10 cellular contexts compared by ENCODE assay signal in genomic region chr2:96526615-96527014, GRCh38. TPM values are rescaled to one million over a fixed set of nuclear protein-coding genes. Genes with fewer than 3 reads are reported as not detected.
DNase-seq lines count a peak whose midpoint lies in the region; ATAC-seq and TF ChIP-seq lines count a peak whose summit lies in the region.
"Had no signal": no experiment of that assay in that cellular context is flagged by ENCODE, and none has a peak within 500 bp of the region (broad histone marks: within the 10 kb centered on the region; RNA-seq: fewer than 3 reads in every experiment).

No MANE protein-coding gene starts in this region.

- no TSS peak for BruUV-seq in IMR-90 (replicated peaks; lab: Mats Ljungman, UMichigan)

- H2AFZ ChIP-seq in IMR-90 (replicated peaks; ENCODE audit: low read length, poor library complexity) (no peak overlapping the region), neuronal stem cell (ENCODE audit: low read length) (no peak overlapping the region)

- H3K27me3 ChIP-seq in CD4-positive, CD25-positive, alpha-beta regulatory T cell (ENCODE audit: control insufficient read depth, insufficient read depth, low read length): no peaks in the 10 kb centered on the region
- peaks cover 28% of the 10 kb centered on the region for H3K27me3 ChIP-seq in IMR-90 (ENCODE audit: control insufficient read depth, insufficient read depth, low read length)
- peaks cover 0 to 70% (median 10%) of the 10 kb centered on the region in 3 experiments for H3K27me3 ChIP-seq in neuronal stem cell (ENCODE audit: control insufficient read depth in 3 of 3, insufficient read depth in 3 of 3, low read depth in 1 of 3, low read length in 3 of 3)
- no peaks in the 10 kb centered on the region for H3K27me3 ChIP-seq in gastroesophageal sphincter

- WGBS in IMR-90 (ENCODE audit: extremely low coverage in 2 of 2, insufficient read length in 1 of 2), 2 experiments: 89% methylated on average over 10 of the region's 18 CpGs; no CpG with 5 or more reads in 1 of the 2 experiments
- no CpG with 5 or more reads among the region's 18 CpGs for WGBS in neuronal stem cell (ENCODE audit: extremely low coverage in 2 of 2, insufficient read length in 2 of 2, insufficient replicate concordance in 1 of 2), 2 donors
- WGBS in gastroesophageal sphincter (ENCODE audit: low coverage in 1 of 2), 2 donors: 84 to 92% methylated on average over 10 to 12 of the region's 18 CpGs

- H3K4me1 Mint-ChIP-seq in CD4-positive, CD25-positive, alpha-beta regulatory T cell: peaks cover 14 to 70% (median 36%) of the 10 kb centered on the region in 4 donors
- peaks cover 52% of the 10 kb centered on the region for H3K4me1 Mint-ChIP-seq in central memory CD8-positive, alpha-beta T cell

- no peaks in the 10 kb centered on the region; the same call in 1 of the 2 replicates for H3K9me1 ChIP-seq in IMR-90 (ENCODE audit: insufficient read depth, low read length)

- TF ChIP-seq CTCF in IMR-90 (conservative IDR thresholded peaks at IDR 0.05; ENCODE audit: low read depth, low read length) (no peak), gastroesophageal sphincter (IDR thresholded peaks at IDR 0.05) (no peak)

- no peak overlapping the region for H2BK120ac ChIP-seq in IMR-90 (ENCODE audit: low read depth, low read length)
- H2BK120ac ChIP-seq in neuronal stem cell (ENCODE audit: low read depth, low read length): no peak overlapping the region

- peak overlapping the region; percentile 64 for H3K4me3 ChIP-seq in CD4-positive, CD25-positive, alpha-beta regulatory T cell (ENCODE audit: low read depth, low read length)
- no peak overlapping the region for H3K4me3 ChIP-seq in IMR-90 (ENCODE audit: insufficient read depth, low read depth, low read length)
- no peak overlapping the region for H3K4me3 ChIP-seq in neuronal stem cell (ENCODE audit: low read length in 2 of 2)
- H3K4me3 ChIP-seq in gastroesophageal sphincter: no peak overlapping the region

- H3K9ac ChIP-seq in IMR-90 (ENCODE audit: low read depth, low read length) (no peak overlapping the region), neuronal stem cell (ENCODE audit: low read depth, low read length, poor library complexity) (no peak overlapping the region)

- H3K4me2 ChIP-seq in IMR-90 (ENCODE audit: low read depth, low read length) (no peak overlapping the region), neuronal stem cell (ENCODE audit: insufficient read depth, low read length, poor library complexity, severe bottlenecking) (no peak overlapping the region)

- DNase-seq in CD4-positive, CD25-positive, alpha-beta regulatory T cell: no peak
- no peak for DNase-seq in IMR-90
- DNase-seq in central memory CD8-positive, alpha-beta T cell (ENCODE audit: low spot score in 2 of 2): no peak
- DNase-seq in neuronal stem cell (ENCODE audit: low spot score): no peak
- no peak for DNase-seq in NCI-H2081 treated with DMSO at 0.1 percent for 48 hours (lab: John Stamatoyannopoulos, UW)
- no peak for DNase-seq in NCI-H524 (lab: John Stamatoyannopoulos, UW)
- no peak for DNase-seq in stimulated activated CD8-positive, alpha-beta memory T cell treated with anti-CD3 and anti-CD28 coated beads, Interleukin-4, amount 100 ng/mL, for 48 hours

- H3K27me3 Mint-ChIP-seq in CD4-positive, CD25-positive, alpha-beta regulatory T cell: peaks cover 12% of the 10 kb centered on the region
- H3K27me3 Mint-ChIP-seq in central memory CD8-positive, alpha-beta T cell: no peaks in the 10 kb centered on the region

- H2BK5ac ChIP-seq in IMR-90 (ENCODE audit: low read depth, low read length, poor library complexity, severe bottlenecking) (no peak overlapping the region), neuronal stem cell (ENCODE audit: low read length) (no peak overlapping the region)

- H2BK12ac ChIP-seq in neuronal stem cell (ENCODE audit: low read length): no peak overlapping the region

- H3K79me1 ChIP-seq in IMR-90 (ENCODE audit: low read depth in 1 of 2, low read length in 2 of 2) (no peaks in the 10 kb centered on the region), neuronal stem cell (ENCODE audit: low read depth, low read length) (no peaks in the 10 kb centered on the region)

- H3K27ac Mint-ChIP-seq in CD4-positive, CD25-positive, alpha-beta regulatory T cell: peak overlapping the region; percentile 77 to 93 (median 88)
- H3K27ac Mint-ChIP-seq in central memory CD8-positive, alpha-beta T cell (ENCODE audit: low read depth): peak overlapping the region; percentile 75

- H3K14ac ChIP-seq in IMR-90 (replicated peaks; ENCODE audit: low read depth, low read length): no peak overlapping the region
- no peak overlapping the region for H3K14ac ChIP-seq in neuronal stem cell (ENCODE audit: low read length)

- H4K8ac ChIP-seq in IMR-90 (ENCODE audit: low read depth in 2 of 2, low read length in 2 of 2) (peak overlapping the region; percentile 52 to 78; a peak in 3 of 4 replicates), neuronal stem cell (ENCODE audit: low read depth, low read length) (no peak overlapping the region)

- no peaks in the 10 kb centered on the region for H3K9me3 ChIP-seq in CD4-positive, CD25-positive, alpha-beta regulatory T cell (ENCODE audit: control insufficient read depth in 2 of 2, low read length in 2 of 2)
- H3K9me3 ChIP-seq in IMR-90 (ENCODE audit: control insufficient read depth, insufficient read depth, low read length) (no peaks in the 10 kb centered on the region), neuronal stem cell (replicated peaks in 1 of 2; ENCODE audit: control insufficient read depth in 2 of 2, insufficient read depth in 1 of 2, low read depth in 1 of 2, low read length in 2 of 2) (no peaks in the 10 kb centered on the region), gastroesophageal sphincter (no peaks in the 10 kb centered on the region)

- peak overlapping the region; percentile 63 for H2AK9ac ChIP-seq in IMR-90 (replicated peaks; ENCODE audit: low read depth, low read length, poor library complexity)

- H2AK5ac ChIP-seq in IMR-90 (ENCODE audit: low read depth, low read length) (no peak overlapping the region), neuronal stem cell (ENCODE audit: low read depth, low read length) (peak overlapping the region; percentile 66)

- H3K4me3 Mint-ChIP-seq in CD4-positive, CD25-positive, alpha-beta regulatory T cell: peak overlapping the region; percentile 24 to 82 (median 81)
- H3K4me3 Mint-ChIP-seq in central memory CD8-positive, alpha-beta T cell: peak overlapping the region; percentile 78

- no peak overlapping the region for H2BK15ac ChIP-seq in IMR-90 (ENCODE audit: low read depth, low read length)
- no peak overlapping the region for H2BK15ac ChIP-seq in neuronal stem cell (ENCODE audit: low read length)

- H3K36me3 ChIP-seq in CD4-positive, CD25-positive, alpha-beta regulatory T cell (ENCODE audit: control insufficient read depth, insufficient read depth, low read length): no peaks in the 10 kb centered on the region
- H3K36me3 ChIP-seq in IMR-90 (ENCODE audit: control insufficient read depth, insufficient read depth, low read length) (no peaks in the 10 kb centered on the region), neuronal stem cell (replicated peaks in 1 of 2; ENCODE audit: control insufficient read depth in 2 of 2, insufficient read depth in 2 of 2, low read length in 2 of 2) (no peaks in the 10 kb centered on the region), gastroesophageal sphincter (no peaks in the 10 kb centered on the region)

- H3K27ac ChIP-seq in CD4-positive, CD25-positive, alpha-beta regulatory T cell (ENCODE audit: insufficient read depth, low read length, poor library complexity, severe bottlenecking): no peak overlapping the region
- no peak overlapping the region for H3K27ac ChIP-seq in IMR-90 (ENCODE audit: insufficient read depth, low read length)
- H3K27ac ChIP-seq in neuronal stem cell (replicated peaks; ENCODE audit: low read length): no peak overlapping the region
- peak overlapping the region in 2 of 4 donors; percentile 100 for H3K27ac ChIP-seq in gastroesophageal sphincter

- peaks cover 50% of the 10 kb centered on the region for H3K4me1 ChIP-seq in CD4-positive, CD25-positive, alpha-beta regulatory T cell (ENCODE audit: control insufficient read depth, insufficient read depth, low read length, poor library complexity, severe bottlenecking)
- peaks cover 19% of the 10 kb centered on the region for H3K4me1 ChIP-seq in IMR-90 (ENCODE audit: control insufficient read depth, insufficient read depth, low read length)
- peaks cover 0 to 3% of the 10 kb centered on the region in 2 donors for H3K4me1 ChIP-seq in neuronal stem cell (ENCODE audit: control insufficient read depth in 2 of 2, insufficient read depth in 1 of 2, low read depth in 1 of 2, low read length in 2 of 2)
- peaks cover 5 to 53% (median 17%) of the 10 kb centered on the region in 3 donors for H3K4me1 ChIP-seq in gastroesophageal sphincter

- intact Hi-C loops in IMR-90 (cut with micrococcal nuclease): no loop called here

- dilution Hi-C loops in IMR-90 (cut with HindIII; ENCODE audit: low sequenced_read_pairs, unreplicated experiment): no loop called here

- no peak overlapping the region for H2BK20ac ChIP-seq in IMR-90 (ENCODE audit: low read depth, low read length)

- H4K91ac ChIP-seq in IMR-90 (ENCODE audit: insufficient read depth, low read depth, low read length) (no peak overlapping the region), neuronal stem cell (ENCODE audit: low read depth, low read length, poor library complexity) (no peak overlapping the region)

- CTCF ChIA-PET in IMR-90 (lab: Yijun Ruan, JAX): no interaction called here

- ATAC-seq in CD4-positive, CD25-positive, alpha-beta regulatory T cell (ENCODE audit: low read depth in 2 of 2): no peak
- no peak for ATAC-seq in IMR-90 (ENCODE audit: low read depth)
- no peak for ATAC-seq in central memory CD8-positive, alpha-beta T cell (replicated peaks; ENCODE audit: extremely low read depth, poor library complexity, severe bottlenecking)
- ATAC-seq in gastroesophageal sphincter: no peak

- in situ Hi-C loops in IMR-90 (cut with MboI; ENCODE audit: low sequenced_read_pairs): no loop called here

- no peaks in the 10 kb centered on the region for H3K36me3 Mint-ChIP-seq in CD4-positive, CD25-positive, alpha-beta regulatory T cell
- H3K36me3 Mint-ChIP-seq in central memory CD8-positive, alpha-beta T cell (ENCODE audit: insufficient read depth): no peaks in the 10 kb centered on the region

- no peaks in the 10 kb centered on the region for H3K9me3 Mint-ChIP-seq in CD4-positive, CD25-positive, alpha-beta regulatory T cell
- no peaks in the 10 kb centered on the region for H3K9me3 Mint-ChIP-seq in central memory CD8-positive, alpha-beta T cell

- H3K4ac ChIP-seq in IMR-90 (ENCODE audit: low read depth, low read length) (no peak overlapping the region), neuronal stem cell (ENCODE audit: low read length) (no peak overlapping the region)

- POLR2A ChIA-PET in IMR-90 (lab: Charles Lee; ENCODE audit: unreplicated experiment): interaction anchor here (0.6 kb wide), 1 partner anchor 17 kb away, joined by 3 read pairs; no protein-coding TSS in a partner anchor

- H3K56ac ChIP-seq in IMR-90 (ENCODE audit: extremely low read depth, insufficient read depth, low read length): no peak overlapping the region

- TF ChIP-seq POLR2A in IMR-90 (IDR thresholded peaks at IDR 0.05; ENCODE audit: low read depth, low read length): no peak
- no peak for TF ChIP-seq POLR2A in gastroesophageal sphincter (IDR thresholded peaks at IDR 0.05)

- H3K23ac ChIP-seq in IMR-90 (ENCODE audit: low read depth, low read length): no peak overlapping the region
- no peak overlapping the region for H3K23ac ChIP-seq in neuronal stem cell (ENCODE audit: low read depth, low read length, poor library complexity)

- H4K5ac ChIP-seq in IMR-90 (ENCODE audit: low read depth, low read length): no peak overlapping the region; the same call in 1 of the 2 replicates

- no peak for TF ChIP-seq RAD21 in IMR-90 (IDR thresholded peaks at IDR 0.05; ENCODE audit: low read length)

- TF ChIP-seq EP300 in gastroesophageal sphincter (IDR thresholded peaks at IDR 0.05): no peak

- no peaks in the 10 kb centered on the region for H4K20me1 ChIP-seq in IMR-90 (ENCODE audit: insufficient read depth, low read length)

- H3K18ac ChIP-seq in IMR-90 (ENCODE audit: low read depth, low read length): no peak overlapping the region
- no peak overlapping the region for H3K18ac ChIP-seq in neuronal stem cell (ENCODE audit: low read length)

RNA-seq across cellular contexts. Expression of gene ARID5A, which starts 9.9 kb away (rescaled TPM):
- 180 TPM for total RNA-seq in CD4-positive, CD25-positive, alpha-beta regulatory T cell
- polyA plus RNA-seq in CD4-positive, CD25-positive, alpha-beta regulatory T cell: 10 to 100 TPM; 63.5 to 85.6 (median 73.6) TPM
- 2.2 and 2.3 TPM in 2 replicates for total RNA-seq in IMR-90 (2012; rRNA removed)
- polyA plus RNA-seq in IMR-90 (2012; rRNA removed): 6.7 and 7.2 TPM in 2 replicates
- 4.4 and 7.1 TPM in 2 replicates for polyA plus RNA-seq in IMR-90 (2012; cell fraction: cytosol; rRNA removed)
- 9.5 and 20.2 TPM in 2 replicates for polyA plus RNA-seq in IMR-90 (2012; cell fraction: nucleus; rRNA removed; ENCODE audit: low replicate concordance)
- polyA plus RNA-seq in neuronal stem cell (2013, experiment 1 of 2): 1.7 TPM
- 1.5 TPM for polyA plus RNA-seq in neuronal stem cell (2013, experiment 2 of 2)
- 10 to 100 TPM; 40.0 to 98.5 (median 53.9) TPM for total RNA-seq in gastroesophageal sphincter

RNA-seq across cellular contexts. Expression of gene NEURL3, which starts 21.5 kb away (rescaled TPM):
- total RNA-seq in CD4-positive, CD25-positive, alpha-beta regulatory T cell: not detected
- under 1 TPM in 1 of 4 donors, not detected in 3; 0.18 TPM for polyA plus RNA-seq in CD4-positive, CD25-positive, alpha-beta regulatory T cell
- total RNA-seq in IMR-90 (2012; rRNA removed) (not detected in 2 replicates), gastroesophageal sphincter (not detected)
- polyA plus RNA-seq in IMR-90 (2012; rRNA removed): not detected in 2 replicates
- not detected in 2 replicates for polyA plus RNA-seq in IMR-90 (2012; cell fraction: cytosol; rRNA removed)
- 0.06 TPM in 1 of 2 replicates, not detected in the other for polyA plus RNA-seq in IMR-90 (2012; cell fraction: nucleus; rRNA removed; ENCODE audit: low replicate concordance)
- 0.06 TPM for polyA plus RNA-seq in neuronal stem cell (2013, experiment 1 of 2)
- polyA plus RNA-seq in neuronal stem cell (2013, experiment 2 of 2): not detected
- total RNA-seq: fibroblast of villous mesenchyme, urinary bladder had no signal

Comparison
In these comparisons a context has a peak if more than half of its experiments do, and no peak if none do; other contexts are left out.
1. RNA of gene ARID5A, which starts 9.9 kb away (total RNA-seq): 180 TPM in CD4-positive, CD25-positive, alpha-beta regulatory T cell (single experiment) and 40.0 to 98.5 TPM in gastroesophageal sphincter; 2.2 to 2.3 TPM in IMR-90; every median in the first group is over 10 times any median in the second.